In the genomic region with DNA sequence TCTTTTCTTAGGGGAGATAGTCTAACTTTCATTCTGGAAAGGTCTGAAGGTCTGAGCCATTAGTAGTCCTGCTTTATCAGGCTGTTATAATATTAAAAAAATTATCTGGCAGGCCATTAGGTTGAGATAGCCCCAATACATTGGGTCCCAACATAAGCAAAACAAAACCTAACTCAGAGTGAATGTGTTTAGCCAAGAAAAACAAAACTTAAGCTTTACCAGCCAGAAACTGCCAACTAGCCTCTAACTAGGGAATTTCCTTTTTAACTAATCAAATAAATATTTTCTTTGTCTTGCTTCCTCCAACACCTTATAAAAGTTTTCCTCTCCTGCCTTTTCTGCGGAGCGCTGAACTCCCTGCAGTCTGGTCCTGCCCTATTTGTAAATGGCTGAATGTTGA, we compare ENCODE assay signal across 20 cellular contexts.
"Had no signal": no experiment of that assay in that cellular context is flagged by ENCODE, and none has a peak within 500 bp of the region (broad histone marks: within the 10 kb centered on the region; RNA-seq: fewer than 3 reads in every experiment).

No MANE protein-coding gene starts in this region.

- ATAC-seq: foreskin keratinocyte; left cardiac atrium; lower lobe of right lung; psoas muscle; sciatic nerve; stimulated activated naive B cell treated with anti-CD40 and anti-IgM and Interleukin-4, amounts not matched to agents 10 μg/mL and 1 μg/mL and 100 μg/mL, for 72 hours had no signal

- DNase-seq: cortex of kidney; effector memory CD4-positive, alpha-beta T cell; foreskin keratinocyte; head of caudate nucleus; kidney; left cardiac atrium; left ventricle myocardium inferior; lower lobe of right lung; naive B cell; psoas muscle; stimulated activated CD4-positive, alpha-beta T cell treated with anti-CD3 and anti-CD28 coated beads, Interleukin-2, amount 100 ng/mL, for 24 hours; stimulated activated CD4-positive, alpha-beta T cell treated with anti-CD3 and anti-CD28 coated beads, Interleukin-4, amount 100 ng/mL, for 4 hours; stimulated activated naive B cell treated with anti-CD40 and anti-IgM and Interleukin-4, amounts not matched to agents 10 μg/mL and 1 μg/mL and 100 μg/mL, for 72 hours; stomach; substantia nigra; trophoblast cell had no signal

- H3K4me3 ChIP-seq: esophagus muscularis mucosa, hepatocyte, left ventricle myocardium inferior, lower lobe of right lung, psoas muscle, stomach, thoracic aorta had no signal
